Comparison of ENCODE assay signal across 22 cellular contexts in genomic region chr15:28996953-28997352, GRCh38.
DNase-seq lines count a peak whose midpoint lies in the region; ATAC-seq, FAIRE-seq and TF ChIP-seq lines count a peak whose summit lies in the region.
"Had no signal": no experiment of that assay in that cellular context is flagged by ENCODE, and none has a peak within 500 bp of the region (broad histone marks: within the 10 kb centered on the region; RNA-seq: fewer than 3 reads in every experiment).

No MANE protein-coding gene starts in this region.

- POLR2A ChIA-PET in IMR-90 (lab: Charles Lee; ENCODE audit: unreplicated experiment), result no interaction called here

- H3K4me2 ChIP-seq in IMR-90 (ENCODE audit: low read depth, low read length), result no peak overlapping the region
- H3K4me2 ChIP-seq: BLaER1 had no signal

- dilution Hi-C loops in IMR-90 (cut with HindIII; ENCODE audit: low sequenced_read_pairs, unreplicated experiment), result no loop called here

- no peak overlapping the region for H2BK15ac ChIP-seq in IMR-90 (ENCODE audit: low read depth, low read length)

- ATAC-seq in IMR-90 (ENCODE audit: low read depth) (no peak), HG03565 (IDR thresholded peaks at IDR 0.05; ENCODE audit: unreplicated experiment) (no peak)
- ATAC-seq: Right ventricle myocardium inferior had no signal

- TF ChIP-seq POLR2A in IMR-90 (IDR thresholded peaks at IDR 0.05; ENCODE audit: low read depth, low read length) (no peak), suprapubic skin (IDR thresholded peaks at IDR 0.05) (no peak)

- peak overlapping the region in 1 of 5 donors; percentile 36 for H3K4me3 Mint-ChIP-seq in immature natural killer cell
- H3K4me3 Mint-ChIP-seq: CD4-positive, alpha-beta T cell had no signal

- H3K36me3 ChIP-seq in IMR-90 (ENCODE audit: control insufficient read depth, insufficient read depth, low read length) (peaks cover 5% of the 10 kb centered on the region), bronchial epithelial cell (ENCODE audit: control insufficient read depth, insufficient read depth, low read length) (no peaks in the 10 kb centered on the region), suprapubic skin (no peaks in the 10 kb centered on the region)
- H3K36me3 ChIP-seq: MG63, SJSA1 had no signal

- no peaks in the 10 kb centered on the region for H3K9me3 Mint-ChIP-seq in immature natural killer cell
- H3K9me3 Mint-ChIP-seq: CD4-positive, alpha-beta T cell had no signal

- peaks cover 3 to 23% of the 10 kb centered on the region in 2 experiments; a peak in 3 of 4 replicates for H3K79me1 ChIP-seq in IMR-90 (ENCODE audit: low read depth in 1 of 2, low read length in 2 of 2)

- H3K56ac ChIP-seq in IMR-90 (ENCODE audit: extremely low read depth, insufficient read depth, low read length), result no peak overlapping the region

- H3K4me3 ChIP-seq in IMR-90 (ENCODE audit: insufficient read depth, low read depth, low read length) (no peak overlapping the region), bronchial epithelial cell (ENCODE audit: low read depth, low read length) (no peak overlapping the region), suprapubic skin (no peak overlapping the region)
- H3K4me3 ChIP-seq: BLaER1, MG63, SJSA1 had no signal

- no peak for TF ChIP-seq CTCF in IMR-90 (conservative IDR thresholded peaks at IDR 0.05; ENCODE audit: low read depth, low read length)
- no peak for TF ChIP-seq CTCF in bronchial epithelial cell (IDR thresholded peaks at IDR 0.05; ENCODE audit: insufficient read depth, low read length, severe bottlenecking)
- no peak for TF ChIP-seq CTCF in suprapubic skin (IDR thresholded peaks at IDR 0.05)

- FAIRE-seq in bronchial epithelial cell (lab: Jason Lieb, UNC), result peak; percentile 58
- FAIRE-seq: GM12891 had no signal

- no peak overlapping the region; the same call in 1 of the 2 replicates for H3K14ac ChIP-seq in IMR-90 (replicated peaks; ENCODE audit: low read depth, low read length)

- peaks cover 3 to 8% (median 7%) of the 10 kb centered on the region in 3 donors for H3K27me3 Mint-ChIP-seq in immature natural killer cell (ENCODE audit: low read depth in 3 of 3)
- H3K27me3 Mint-ChIP-seq: CD4-positive, alpha-beta T cell had no signal

- no peak overlapping the region for H2AK9ac ChIP-seq in IMR-90 (replicated peaks; ENCODE audit: low read depth, low read length, poor library complexity)

- no peak overlapping the region for H3K23ac ChIP-seq in IMR-90 (ENCODE audit: low read depth, low read length)

- DNase-seq in IMR-90 (no peak), bronchial epithelial cell (ENCODE audit: low read depth) (no peak), immature natural killer cell (no peak), superior temporal gyrus (ENCODE audit: extremely low spot score) (peak; percentile 62), suprapubic skin (ENCODE audit: low spot score in 2 of 2) (no peak), NCI-H524 treated with DMSO at 0.1 percent for 48 hours (lab: John Stamatoyannopoulos, UW) (no peak)
- DNase-seq: CD4-positive, alpha-beta T cell; COR-L47; DMS 273 treated with DMSO at 0.1 percent for 48 hours; GOT3; HCEC 1CT; MG63; NCI-H1048; NCI-H1417 treated with DMSO at 0.1 percent for 48 hours; NCI-H187; NCI-H446; NCI-H526 treated with DMSO at 0.1 percent for 48 hours had no signal

- no peaks in the 10 kb centered on the region; the same call in 1 of the 2 replicates for H4K20me1 ChIP-seq in IMR-90 (ENCODE audit: insufficient read depth, low read length)

- intact Hi-C loops in IMR-90 (cut with micrococcal nuclease), result no loop called here

- no peak for TF ChIP-seq EP300 in suprapubic skin (IDR thresholded peaks at IDR 0.05)

- 79% methylated on average over 2 of the region's 5 CpGs; no CpG with 5 or more reads in 1 of the 2 experiments for WGBS in IMR-90 (ENCODE audit: extremely low coverage in 2 of 2, insufficient read length in 1 of 2), 2 experiments
- WGBS in suprapubic skin, result 88% methylated on average over 5 of the region's 5 CpGs

- CTCF ChIA-PET in IMR-90 (lab: Yijun Ruan, JAX), result no interaction called here

- H3K9ac ChIP-seq in IMR-90 (ENCODE audit: low read depth, low read length), result no peak overlapping the region
- H3K9ac ChIP-seq: BLaER1 had no signal

- no peak overlapping the region for H2BK120ac ChIP-seq in IMR-90 (ENCODE audit: low read depth, low read length)

- no peak for TF ChIP-seq RAD21 in IMR-90 (IDR thresholded peaks at IDR 0.05; ENCODE audit: low read length)

- H2BK5ac ChIP-seq in IMR-90 (ENCODE audit: low read depth, low read length, poor library complexity, severe bottlenecking), result no peak overlapping the region

- BruUV-seq in IMR-90 (replicated peaks; lab: Mats Ljungman, UMichigan), result no TSS peak

- no peak overlapping the region for H2AK5ac ChIP-seq in IMR-90 (ENCODE audit: low read depth, low read length)

- H3K27ac ChIP-seq in IMR-90 (ENCODE audit: insufficient read depth, low read length), result no peak overlapping the region
- no peak overlapping the region for H3K27ac ChIP-seq in suprapubic skin
- H3K27ac ChIP-seq: BLaER1, SJSA1 had no signal

- H3K27me3 ChIP-seq in IMR-90 (ENCODE audit: control insufficient read depth, insufficient read depth, low read length) (no peaks in the 10 kb centered on the region), bronchial epithelial cell (ENCODE audit: control insufficient read depth, insufficient read depth, low read length) (no peaks in the 10 kb centered on the region), suprapubic skin (no peaks in the 10 kb centered on the region)
- H3K27me3 ChIP-seq: BLaER1, MG63, SJSA1 had no signal

- H4K8ac ChIP-seq in IMR-90 (ENCODE audit: low read depth in 2 of 2, low read length in 2 of 2), result no peak overlapping the region

- H3K9me3 ChIP-seq in IMR-90 (ENCODE audit: control insufficient read depth, insufficient read depth, low read length) (no peaks in the 10 kb centered on the region), suprapubic skin (no peaks in the 10 kb centered on the region)
- H3K9me3 ChIP-seq: BLaER1, MG63, SJSA1 had no signal

- H3K36me3 Mint-ChIP-seq in immature natural killer cell, result peaks cover 5 to 19% (median 14%) of the 10 kb centered on the region in 3 donors

- peaks cover 83 to 96% of the 10 kb centered on the region in 2 donors for H3K4me1 Mint-ChIP-seq in immature natural killer cell

- peak overlapping the region; percentile 94 to 99 (median 96) for H3K27ac Mint-ChIP-seq in immature natural killer cell

- H3K18ac ChIP-seq in IMR-90 (ENCODE audit: low read depth, low read length), result no peak overlapping the region

- in situ Hi-C loops in IMR-90 (cut with MboI; ENCODE audit: low sequenced_read_pairs), result no loop called here

- no peak overlapping the region for H2BK20ac ChIP-seq in IMR-90 (ENCODE audit: low read depth, low read length)

- no peak overlapping the region for H2AFZ ChIP-seq in IMR-90 (replicated peaks; ENCODE audit: low read length, poor library complexity)

- H4K91ac ChIP-seq in IMR-90 (ENCODE audit: insufficient read depth, low read depth, low read length), result no peak overlapping the region

- H3K4me1 ChIP-seq in IMR-90 (ENCODE audit: control insufficient read depth, insufficient read depth, low read length) (peaks cover 8% of the 10 kb centered on the region), suprapubic skin (no peaks in the 10 kb centered on the region)
- H3K4me1 ChIP-seq: SJSA1 had no signal

- H4K5ac ChIP-seq in IMR-90 (ENCODE audit: low read depth, low read length), result no peak overlapping the region

- H3K4ac ChIP-seq in IMR-90 (ENCODE audit: low read depth, low read length), result no peak overlapping the region

- peaks cover 6% of the 10 kb centered on the region; the same call in 1 of the 2 replicates for H3K9me1 ChIP-seq in IMR-90 (ENCODE audit: insufficient read depth, low read length)

TF ChIP-seq in IMR-90, 13 proteins besides CTCF, POLR2A, EP300 and RAD21:
- TF ChIP-seq MAFK (IDR thresholded peaks at IDR 0.05; ENCODE audit: low read depth, low read length) (0 out of 2 replicates have a peak, but pooled peaks have one; percentile 5), FOS (IDR thresholded peaks at IDR 0.05; ENCODE audit: low read depth, low read length) (no peak), ELK1 (IDR thresholded peaks at IDR 0.05; ENCODE audit: borderline replicate concordance, low read depth, low read length) (no peak), MXI1 (IDR thresholded peaks at IDR 0.05; ENCODE audit: borderline replicate concordance, low read depth, low read length) (no peak)
